In the genomic region with DNA sequence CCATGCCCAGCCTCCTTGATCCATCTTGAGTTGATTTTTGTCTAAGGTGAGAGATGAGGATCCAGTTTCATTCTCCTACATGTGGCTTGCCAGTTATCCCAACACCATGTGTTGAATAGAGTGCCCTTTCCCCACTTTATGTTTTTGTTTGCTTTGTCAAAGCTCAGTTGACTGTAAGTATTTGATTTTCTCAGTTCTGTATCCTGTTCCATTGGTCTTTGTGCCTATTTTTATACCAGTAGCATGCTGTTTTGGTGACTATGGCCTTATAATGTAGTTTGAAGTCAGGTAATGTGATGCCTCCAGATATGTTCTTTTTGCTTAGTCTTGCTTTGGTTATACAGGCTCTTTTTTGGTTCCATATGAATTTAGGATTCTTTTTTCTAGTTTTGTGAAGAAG, we compare ENCODE assay signal across 1 cellular context. TPM values are rescaled to one million over a fixed set of nuclear protein-coding genes. Genes with fewer than 3 reads are reported as not detected.
"Had no signal": no experiment of that assay in that cellular context is flagged by ENCODE, and none has a peak within 500 bp of the region (broad histone marks: within the 10 kb centered on the region; RNA-seq: fewer than 3 reads in every experiment).

No MANE protein-coding gene starts in this region.

RNA-seq across cellular contexts. Expression of gene ATF7IP2, which starts 23.9 kb away (rescaled TPM):
- total RNA-seq: ascending aorta had no signal
